ENCODE assay signal across 9 cellular contexts in genomic region chr11:43580735-43581369, GRCh38.
DNase-seq lines count a peak whose midpoint lies in the region; ATAC-seq and TF ChIP-seq lines count a peak whose summit lies in the region.
"Had no signal": no experiment of that assay in that cellular context is flagged by ENCODE, and none has a peak within 500 bp of the region (broad histone marks: within the 10 kb centered on the region; RNA-seq: fewer than 3 reads in every experiment).

No MANE protein-coding gene starts in this region.

- peaks cover 62% of the 10 kb centered on the region for H3K4me1 Mint-ChIP-seq in brain

- H3K4me3 ChIP-seq in HUES6 (ENCODE audit: low read depth, low read length) (peak overlapping the region; percentile 79), muscle layer of duodenum (ENCODE audit: low read depth in 1 of 2, low read length in 2 of 2) (peak overlapping the region; percentile 30 to 57)
- H3K4me3 ChIP-seq: SJSA1 had no signal

- DNase-seq in Ammon's horn (ENCODE audit: low spot score) (peak; percentile 65), NCI-H774 (lab: John Stamatoyannopoulos, UW) (no peak), AML-193 (lab: John Stamatoyannopoulos, UW) (no peak), NCI-H1092 (lab: John Stamatoyannopoulos, UW) (no peak)

- H3K27ac ChIP-seq in HUES6 (ENCODE audit: low read depth, low read length) (no peak overlapping the region), muscle layer of duodenum (ENCODE audit: low read length) (no peak overlapping the region)
- H3K27ac ChIP-seq: SJSA1 had no signal

- TF ChIP-seq CTCF in brain (conservative IDR thresholded peaks at IDR 0.05), result no peak

- H3K4me3 Mint-ChIP-seq in brain, result peak overlapping the region; percentile 89 to 99 (median 93)

- H3K27ac Mint-ChIP-seq in brain, result peak overlapping the region; percentile 9 to 91 (median 59)

- H3K9me3 Mint-ChIP-seq in brain, result peaks cover 0 to 6% (median 0%) of the 10 kb centered on the region in 5 experiments

- H3K36me3 ChIP-seq in HUES6 (ENCODE audit: control insufficient read depth, insufficient read depth, low read length), result no peaks in the 10 kb centered on the region
- H3K36me3 ChIP-seq in muscle layer of duodenum (ENCODE audit: control insufficient read depth in 1 of 2, insufficient read depth in 2 of 2, low read length in 2 of 2), result no peaks in the 10 kb centered on the region
- H3K36me3 ChIP-seq: SJSA1 had no signal

- H3K27me3 ChIP-seq in HUES6 (ENCODE audit: control insufficient read depth, insufficient read depth, low read length), result peaks cover 100% of the 10 kb centered on the region
- peaks cover 52% of the 10 kb centered on the region for H3K27me3 ChIP-seq in muscle layer of duodenum (ENCODE audit: low read depth, low read length)

- peaks cover 96% of the 10 kb centered on the region for H3K27me3 Mint-ChIP-seq in brain

- H3K9me3 ChIP-seq in HUES6 (ENCODE audit: control insufficient read depth, insufficient read depth, low read depth, low read length), result no peaks in the 10 kb centered on the region
- H3K9me3 ChIP-seq in muscle layer of duodenum (ENCODE audit: control insufficient read depth in 1 of 2, low read length in 2 of 2), result no peaks in the 10 kb centered on the region

- no peak for ATAC-seq in HG02973 (IDR thresholded peaks at IDR 0.05; ENCODE audit: unreplicated experiment)

- no peak overlapping the region for H3K9ac ChIP-seq in HUES6 (ENCODE audit: low read length)

- no peaks in the 10 kb centered on the region for H3K36me3 Mint-ChIP-seq in brain

- H3K4me1 ChIP-seq in HUES6 (ENCODE audit: control insufficient read depth, insufficient read depth, low read length), result peaks cover 21% of the 10 kb centered on the region
- peaks cover 5 to 56% of the 10 kb centered on the region in 2 donors for H3K4me1 ChIP-seq in muscle layer of duodenum (ENCODE audit: control insufficient read depth in 1 of 2, insufficient read depth in 2 of 2, low read length in 2 of 2)
